In genomic region chr2:27051902-27052645, GRCh38 we compare ENCODE assay signal across 1 cellular context.
TF ChIP-seq lines count a peak whose summit lies in the region.

No MANE protein-coding gene starts in this region.

TF ChIP-seq in IMR-90, 13 proteins besides CTCF, POLR2A, EP300 and RAD21:
- TF ChIP-seq, protein P1, sequence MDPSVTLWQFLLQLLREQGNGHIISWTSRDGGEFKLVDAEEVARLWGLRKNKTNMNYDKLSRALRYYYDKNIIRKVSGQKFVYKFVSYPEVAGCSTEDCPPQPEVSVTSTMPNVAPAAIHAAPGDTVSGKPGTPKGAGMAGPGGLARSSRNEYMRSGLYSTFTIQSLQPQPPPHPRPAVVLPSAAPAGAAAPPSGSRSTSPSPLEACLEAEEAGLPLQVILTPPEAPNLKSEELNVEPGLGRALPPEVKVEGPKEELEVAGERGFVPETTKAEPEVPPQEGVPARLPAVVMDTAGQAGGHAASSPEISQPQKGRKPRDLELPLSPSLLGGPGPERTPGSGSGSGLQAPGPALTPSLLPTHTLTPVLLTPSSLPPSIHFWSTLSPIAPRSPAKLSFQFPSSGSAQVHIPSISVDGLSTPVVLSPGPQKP (IDR thresholded peaks at IDR 0.05; ENCODE audit: borderline replicate concordance, low read depth, low read length): no peak
- no peak for TF ChIP-seq CHD1 (IDR thresholded peaks at IDR 0.05; ENCODE audit: low read depth, low read length)
